Comparison of ENCODE assay signal across 8 cellular contexts in the genomic region with DNA sequence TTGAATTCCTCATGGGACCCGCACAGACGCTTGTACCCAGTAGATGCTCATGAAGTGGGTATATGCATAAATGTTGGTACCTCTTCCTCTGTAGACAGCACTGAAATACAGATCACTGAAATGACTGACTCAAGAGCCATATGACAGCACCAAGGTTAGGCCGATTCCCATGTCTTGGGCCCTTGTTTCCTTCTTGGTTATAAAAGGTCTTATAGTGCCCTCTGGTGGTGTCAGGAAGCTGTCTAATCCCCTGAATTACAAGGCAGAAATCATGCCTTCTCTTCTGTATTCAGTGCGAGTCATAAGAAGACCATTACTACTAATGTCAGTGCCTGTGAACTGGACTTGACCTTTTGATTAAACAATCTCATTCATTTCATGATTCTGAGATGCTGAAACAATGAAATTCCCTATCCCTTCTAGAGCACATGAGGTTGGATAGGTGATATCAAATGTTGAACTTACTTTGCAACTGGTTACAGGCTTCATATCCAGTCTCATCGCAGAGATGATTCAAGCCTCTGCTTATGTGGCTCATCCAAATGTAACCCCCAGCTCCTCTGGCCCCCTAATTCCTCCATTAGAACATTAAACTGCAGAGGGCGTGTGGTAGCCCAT. TPM values are rescaled to one million over a fixed set of nuclear protein-coding genes. Genes with fewer than 3 reads are reported as not detected.
A peak's percentile ranks its signal among the peaks of the same experiment; 100 is the strongest.
DNase-seq lines count a peak whose midpoint lies in the region; ATAC-seq, FAIRE-seq and TF ChIP-seq lines count a peak whose summit lies in the region.

No MANE protein-coding gene starts in this region.

- POLR2A ChIA-PET in CD8-positive, alpha-beta T cell (lab: Charles Lee): no interaction called here
- POLR2A ChIA-PET in GM12878 (lab: Charles Lee): no interaction called here

- H3K9me3 Mint-ChIP-seq in CD8-positive, alpha-beta T cell: no peaks in the 10 kb centered on the region

- no peak overlapping the region for H3K27ac ChIP-seq in CD8-positive, alpha-beta T cell (ENCODE audit: low read depth, low read length)
- no peak overlapping the region for H3K27ac ChIP-seq in GM12878 (ENCODE audit: control insufficient read depth, insufficient read depth)
- peak overlapping the region in 1 of 2 donors; percentile 13 for H3K27ac ChIP-seq in small intestine (ENCODE audit: low read depth in 1 of 2, low read length in 1 of 2)

- H3K4me2 ChIP-seq in GM12878 (ENCODE audit: control insufficient read depth, insufficient read depth): no peak overlapping the region

- 49% methylated on average over 6 of the region's 6 CpGs for WGBS in GM12878 (ENCODE audit: insufficient coverage, insufficient replicate concordance, low lambda C conversion rate, missing lambda C conversion rate)
- WGBS in small intestine, 3 donors: 35 to 55% (median 35%) methylated on average over 6 of the region's 6 CpGs

- ATAC-seq in CD8-positive, alpha-beta T cell: peak; percentile 82
- ATAC-seq in GM12878 (peak; percentile 89), GM21619 (IDR thresholded peaks at IDR 0.05; ENCODE audit: unreplicated experiment) (no peak)

- TF ChIP-seq EP300 in GM12878 (IDR thresholded peaks at IDR 0.05; ENCODE audit: borderline replicate concordance in 1 of 2, control insufficient read depth in 1 of 2, low read depth in 2 of 2, low read length in 2 of 2): no peak

- peak; percentile 97 for TF ChIP-seq RAD21 in GM12878 (IDR thresholded peaks at IDR 0.05; ENCODE audit: insufficient read depth, low read depth, low read length)

- no peaks in the 10 kb centered on the region for H3K27me3 ChIP-seq in CD8-positive, alpha-beta T cell (ENCODE audit: insufficient read depth, low read length)
- H3K27me3 ChIP-seq in GM12878 (replicated peaks in 1 of 2; ENCODE audit: control insufficient read depth in 2 of 2, insufficient read depth in 2 of 2, low read length in 1 of 2) (no peaks in the 10 kb centered on the region), small intestine (ENCODE audit: control insufficient read depth in 2 of 2, insufficient read depth in 2 of 2, low read length in 2 of 2) (no peaks in the 10 kb centered on the region)

- no peak overlapping the region for H3K9ac ChIP-seq in GM12878 (ENCODE audit: control insufficient read depth, insufficient read depth, low read length)

- no peak overlapping the region for H3K27ac Mint-ChIP-seq in CD8-positive, alpha-beta T cell

- no peaks in the 10 kb centered on the region for H3K9me3 ChIP-seq in CD8-positive, alpha-beta T cell (ENCODE audit: low read length)
- H3K9me3 ChIP-seq in GM12878 (replicated peaks; ENCODE audit: control insufficient read depth, insufficient read depth, low read length) (no peaks in the 10 kb centered on the region; the same call in 2 of the 3 replicates), small intestine (ENCODE audit: control insufficient read depth, low read depth) (no peaks in the 10 kb centered on the region)

- H2AFZ ChIP-seq in GM12878 (ENCODE audit: control insufficient read depth, low read depth, low read length): no peak overlapping the region

- in situ Hi-C loops in SK-MEL-5 (cut with HindIII; ENCODE audit: low pct_unique_long_range_greater_than_20kb, low sequenced_read_pairs): no loop called here
- in situ Hi-C loops in GM12878 (cut with MboI): loop anchor here (5.0 kb wide), 1 partner anchor 198 kb away; no protein-coding TSS in a partner anchor

- peak; percentile 74 for TF ChIP-seq CTCF in CD8-positive, alpha-beta T cell (IDR thresholded peaks at IDR 0.05)
- TF ChIP-seq CTCF in GM20000 (IDR thresholded peaks at IDR 0.05; ENCODE audit: extremely low read depth, missing control alignments) (peak; percentile 66), GM12878 (IDR thresholded peaks at IDR 0.05 in 2 of 3, conservative IDR thresholded peaks at IDR 0.05 in 1 of 3; ENCODE audit: control insufficient read depth in 2 of 3, extremely low read depth in 1 of 3, insufficient read depth in 1 of 3, low read depth in 3 of 3, low read length in 3 of 3) (peak; percentile 65 to 89 (median 71))

- SMC1A ChIA-PET in GM12878 (lab: Charles Lee; ENCODE audit: uncharacterized antibody, unreplicated experiment): interaction anchor here (0.7 to 6.8 kb wide), 14 partner anchors 8 to 344 kb away, joined by 3 to 74 read pairs (median 4); no protein-coding TSS in a partner anchor

- H3K4me3 Mint-ChIP-seq in CD8-positive, alpha-beta T cell: no peak overlapping the region

- peak; percentile 96 for FAIRE-seq in GM12878 (lab: Jason Lieb, UNC)
- no peak for FAIRE-seq in small intestine (lab: Jason Lieb, UNC)

- RAD21 ChIA-PET in GM12878 (lab: Charles Lee; ENCODE audit: unreplicated experiment): interaction anchor here (0.6 to 3.5 kb wide), 4 partner anchors 8 to 299 kb away, joined by 3 to 31 read pairs (median 6); no protein-coding TSS in a partner anchor

- H3K4me1 Mint-ChIP-seq in CD8-positive, alpha-beta T cell (ENCODE audit: low read depth): peaks cover 49% of the 10 kb centered on the region

- peaks cover 19% of the 10 kb centered on the region for H3K4me1 ChIP-seq in CD8-positive, alpha-beta T cell (ENCODE audit: insufficient read depth, low read length)
- H3K4me1 ChIP-seq in GM12878 (ENCODE audit: control insufficient read depth, insufficient read depth, low read length): peaks cover 35% of the 10 kb centered on the region
- H3K4me1 ChIP-seq in small intestine (ENCODE audit: control insufficient read depth in 2 of 2, insufficient read depth in 1 of 2, low read depth in 1 of 2, low read length in 1 of 2): peaks cover 3 to 10% of the 10 kb centered on the region in 2 donors

- CTCF ChIA-PET in CD8-positive, alpha-beta T cell (lab: Charles Lee): interaction anchor here (0.9 to 6.7 kb wide), 15 partner anchors 10 to 753 kb away, joined by 3 to 75 read pairs (median 6); a partner anchor contains a TSS
- CTCF ChIA-PET in GM12878 (lab: Yijun Ruan, JAX): interaction anchor here (0.8 to 15.2 kb wide), 12 partner anchors 8 to 341 kb away, joined by 3 to 155 read pairs (median 6); no protein-coding TSS in a partner anchor

- H3K79me2 ChIP-seq in GM12878 (ENCODE audit: control insufficient read depth, insufficient read depth, low read length): no peaks in the 10 kb centered on the region

- H3K27me3 Mint-ChIP-seq in CD8-positive, alpha-beta T cell (ENCODE audit: low read depth): no peaks in the 10 kb centered on the region

- no peaks in the 10 kb centered on the region for H4K20me1 ChIP-seq in GM12878 (ENCODE audit: control insufficient read depth, insufficient read depth)

- H3K4me3 ChIP-seq in CD8-positive, alpha-beta T cell (ENCODE audit: low read depth, low read length): no peak overlapping the region
- H3K4me3 ChIP-seq in GM12878 (no peak overlapping the region), small intestine (ENCODE audit: low read depth in 1 of 2, low read length in 2 of 2) (no peak overlapping the region)

- TF ChIP-seq POLR2A in GM12878 (IDR thresholded peaks at IDR 0.05; ENCODE audit: low read depth, low read length): no peak

- DNase-seq in CD8-positive, alpha-beta T cell: peak in 4 of 7 experiments; percentile 41 to 59 (median 49)
- peak; percentile 75 for DNase-seq in GM20000 (ENCODE audit: low spot score)
- peak; percentile 77 for DNase-seq in MV-4-11 (lab: John Stamatoyannopoulos, UW)
- DNase-seq in SK-MEL-5 (ENCODE audit: low read depth, low spot score): peak; percentile 92
- no peak for DNase-seq in GM12878 (ENCODE audit: low read depth, low spot score)
- DNase-seq in hippocampal formation (lab: John Stamatoyannopoulos, UW): peak; percentile 48 to 91
- DNase-seq in small intestine: peak; percentile 91

- intact Hi-C loops in CD8-positive, alpha-beta T cell (cut with DNase I, micrococcal nuclease): loop anchor here (1.0 to 10.0 kb wide), 9 partner anchors 58 to 754 kb away; a partner anchor contains a TSS
- intact Hi-C loops in GM12878 (cut with micrococcal nuclease; ENCODE audit: unreplicated experiment): loop anchor here (1.0 to 10.0 kb wide), 5 partner anchors 167 to 755 kb away; no protein-coding TSS in a partner anchor

- no TSS peak for BruUV-seq in GM12878 (replicated peaks; lab: Mats Ljungman, UMichigan)

- H3K36me3 Mint-ChIP-seq in CD8-positive, alpha-beta T cell: no peaks in the 10 kb centered on the region

- H3K36me3 ChIP-seq in CD8-positive, alpha-beta T cell (ENCODE audit: insufficient read depth, low read length): no peaks in the 10 kb centered on the region
- H3K36me3 ChIP-seq in GM12878 (ENCODE audit: control insufficient read depth in 2 of 2, insufficient read depth in 2 of 2, low read length in 1 of 2): no peaks in the 10 kb centered on the region
- peaks cover 0 to 2% of the 10 kb centered on the region in 2 donors for H3K36me3 ChIP-seq in small intestine (ENCODE audit: control insufficient read depth in 2 of 2, insufficient read depth in 2 of 2, low read length in 2 of 2)

TF ChIP-seq in GM12878, 131 proteins besides CTCF, POLR2A, EP300 and RAD21:
- peak; percentile 61 for TF ChIP-seq YY1 (IDR thresholded peaks at IDR 0.05; ENCODE audit: low read depth, low read length)
- TF ChIP-seq CBFB (IDR thresholded peaks at IDR 0.05; ENCODE audit: low read depth): no peak
- peak; percentile 75; the same call in 1 of the 2 replicates for TF ChIP-seq RB1 (IDR thresholded peaks at IDR 0.05; ENCODE audit: borderline replicate concordance)
- TF ChIP-seq KDM1A (IDR thresholded peaks at IDR 0.05; ENCODE audit: borderline replicate concordance): no peak
- peak; percentile 95 for TF ChIP-seq SMC3 (IDR thresholded peaks at IDR 0.05; ENCODE audit: borderline replicate concordance, low read length)

RNA-seq across cellular contexts. Expression of a gene that starts 59.7 kb away (rescaled TPM):
- total RNA-seq in CD8-positive, alpha-beta T cell: 100 to 1,000 TPM; 102 to 106 TPM
- total RNA-seq in SK-MEL-5 (2014; rRNA removed; shearing (Covaris generic)): 21.6 and 22.1 TPM in 2 replicates
- polyA plus RNA-seq in SK-MEL-5 (2015; cell fraction: cytosol; rRNA removed): 14.1 and 31.5 TPM in 2 replicates
- 90.8 and 105 TPM in 2 replicates for polyA plus RNA-seq in SK-MEL-5 (2015; cell fraction: nucleus; rRNA removed)
- 25.9 and 31.1 TPM in 2 replicates for total RNA-seq in GM12878 (2013; cell fraction: nucleolus; rRNA removed)
- 11.1 and 12.2 TPM in 2 replicates for total RNA-seq in GM12878 (2014; rRNA removed)
- 10.1 and 10.5 TPM in 2 replicates for total RNA-seq in GM12878 (2014; rRNA removed; fragmentation: Illumina TruSeq; extraction: Trizol)
- total RNA-seq in GM12878 (2021): 10.3 and 10.7 TPM in 2 replicates
- 4.2 TPM for polyA plus RNA-seq in GM12878 (2011; ENCODE audit: low read depth)
- polyA plus RNA-seq in GM12878 (2011; rRNA removed): 10.9 and 11.7 TPM in 2 replicates
- 7.1 and 8.5 TPM in 2 replicates for polyA plus RNA-seq in GM12878 (2011; cell fraction: cytosol; rRNA removed)
- polyA plus RNA-seq in GM12878 (2011; cell fraction: nucleus; rRNA removed): 9.4 and 10.8 TPM in 2 replicates
- polyA plus RNA-seq in GM12878 (2012): 5.1 and 7.6 TPM in 2 replicates
- 10.9 and 11.7 TPM in 2 replicates for polyA plus RNA-seq in GM12878 (2014; fragmentation: Illumina TruSeq; extraction: Trizol)
- 1 to 10 TPM; 2.4 to 2.7 TPM for polyA plus RNA-seq in GM12878 (2014; fragmentation: Nextera tagmentation; extraction: Ambion mirVana)
- polyA plus RNA-seq in GM12878 (2014; rRNA removed): 10.2 and 10.6 TPM in 2 replicates
- polyA plus RNA-seq in GM12878 (2016; fragmentation: Nextera tagmentation; extraction: Ambion mirVana): 1 to 10 TPM; 5.4 to 5.5 TPM
- 16.5 and 20.6 TPM in 2 replicates for polyA minus RNA-seq in GM12878 (2011; rRNA and poly(A)+ RNA removed)
- polyA minus RNA-seq in GM12878 (2011; cell fraction: cytosol; rRNA and poly(A)+ RNA removed): 5.6 and 6.3 TPM in 2 replicates
- 8.5 and 13.2 TPM in 2 replicates for polyA minus RNA-seq in GM12878 (2011; cell fraction: nucleus; rRNA and poly(A)+ RNA removed)
- polyA plus RNA-seq in small intestine: 10 to 100 TPM in 2 of 3 donors, 1 to 10 TPM in 1; 10.0 to 57.0 (median 13.6) TPM
